Comparison of ENCODE assay signal across 9 cellular contexts in the genomic region with DNA sequence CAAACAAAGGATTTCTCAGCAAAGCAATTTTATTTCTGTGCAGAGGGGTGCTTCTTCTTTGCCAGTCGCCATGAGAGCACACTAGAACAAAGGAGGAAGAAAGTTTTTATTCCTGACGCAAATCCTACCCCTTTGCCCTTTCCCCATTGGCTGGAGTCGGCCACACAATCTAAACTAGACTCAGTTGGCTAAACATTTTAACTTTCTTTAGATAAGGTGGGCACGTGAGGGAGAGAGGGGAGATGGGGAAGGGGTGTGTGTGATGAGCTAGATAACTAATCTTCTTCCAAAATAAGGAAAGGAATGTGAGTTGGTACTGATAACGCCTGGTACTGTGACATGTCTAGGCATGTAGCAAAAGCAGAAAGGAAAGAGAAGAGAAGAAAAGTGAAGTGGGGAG. TPM values are rescaled to one million over a fixed set of nuclear protein-coding genes. Genes with fewer than 3 reads are reported as not detected.
DNase-seq lines count a peak whose midpoint lies in the region; ATAC-seq and TF ChIP-seq lines count a peak whose summit lies in the region.
"Had no signal": no experiment of that assay in that cellular context is flagged by ENCODE, and none has a peak within 500 bp of the region (broad histone marks: within the 10 kb centered on the region; RNA-seq: fewer than 3 reads in every experiment).

No MANE protein-coding gene starts in this region.

- H3K4me3 Mint-ChIP-seq in activated naive CD4-positive, alpha-beta T cell treated with anti-CD3 and anti-CD28 coated beads, Interleukin-2, amount 50 U/mL, for 24 hours, result peak overlapping the region; percentile 96
- H3K4me3 Mint-ChIP-seq in MCF 10A (ENCODE audit: unreplicated experiment), result peak overlapping the region; percentile 77

- H3K4me1 Mint-ChIP-seq in activated naive CD4-positive, alpha-beta T cell treated with anti-CD3 and anti-CD28 coated beads, Interleukin-2, amount 50 U/mL, for 24 hours, result peaks cover 63% of the 10 kb centered on the region
- H3K4me1 Mint-ChIP-seq in MCF 10A (ENCODE audit: insufficient read depth, unreplicated experiment), result peaks cover 41% of the 10 kb centered on the region

- H3K4me1 ChIP-seq in uterus, result no peaks in the 10 kb centered on the region

- CTCF ChIA-PET in MCF 10A (lab: Yijun Ruan, JAX), result interaction anchor here (0.8 to 1.6 kb wide), 8 partner anchors 11 to 278 kb away, joined by 3 to 5 read pairs (median 3); no protein-coding TSS in a partner anchor

- ATAC-seq in GM18520 (IDR thresholded peaks at IDR 0.05; ENCODE audit: unreplicated experiment) (no peak), GM21423 (IDR thresholded peaks at IDR 0.05; ENCODE audit: unreplicated experiment) (no peak)

- H3K36me3 Mint-ChIP-seq in activated naive CD4-positive, alpha-beta T cell treated with anti-CD3 and anti-CD28 coated beads, Interleukin-2, amount 50 U/mL, for 24 hours, result peaks cover 8% of the 10 kb centered on the region
- H3K36me3 Mint-ChIP-seq in MCF 10A (ENCODE audit: insufficient read depth, unreplicated experiment), result peaks cover 14% of the 10 kb centered on the region

- TF ChIP-seq CTCF in MCF 10A (IDR thresholded peaks at IDR 0.05; ENCODE audit: unreplicated experiment), result no peak
- no peak for TF ChIP-seq CTCF in uterus (IDR thresholded peaks at IDR 0.05)

- H3K27ac Mint-ChIP-seq in activated naive CD4-positive, alpha-beta T cell treated with anti-CD3 and anti-CD28 coated beads, Interleukin-2, amount 50 U/mL, for 24 hours, result peak overlapping the region; percentile 96
- H3K27ac Mint-ChIP-seq in MCF 10A (ENCODE audit: low read depth, unreplicated experiment), result peak overlapping the region; percentile 89

- intact Hi-C loops in MCF 10A (cut with micrococcal nuclease), result no loop called here
- intact Hi-C loops in uterus (cut with DNase I; ENCODE audit: low total_unique reads), result no loop called here

- no peaks in the 10 kb centered on the region for H3K9me3 ChIP-seq in uterus

- H3K27me3 ChIP-seq in uterus, result no peaks in the 10 kb centered on the region

- BruUV-seq in MCF 10A (replicated peaks; lab: Mats Ljungman, UMichigan), result no TSS peak

- no peaks in the 10 kb centered on the region for H3K9me3 Mint-ChIP-seq in activated naive CD4-positive, alpha-beta T cell treated with anti-CD3 and anti-CD28 coated beads, Interleukin-2, amount 50 U/mL, for 24 hours
- no peaks in the 10 kb centered on the region for H3K9me3 Mint-ChIP-seq in MCF 10A (ENCODE audit: unreplicated experiment)

- peak overlapping the region; percentile 41 to 47 for H3K4me3 ChIP-seq in uterus

- TF ChIP-seq POLR2A in uterus (IDR thresholded peaks at IDR 0.05), result peak in 1 of 2 donors; percentile 19

- H3K27me3 Mint-ChIP-seq in activated naive CD4-positive, alpha-beta T cell treated with anti-CD3 and anti-CD28 coated beads, Interleukin-2, amount 50 U/mL, for 24 hours, result no peaks in the 10 kb centered on the region
- H3K27me3 Mint-ChIP-seq in MCF 10A (ENCODE audit: insufficient read depth, unreplicated experiment), result no peaks in the 10 kb centered on the region

- POLR2A ChIA-PET in MCF 10A (lab: Yijun Ruan, JAX), result interaction anchor here (0.7 to 3.0 kb wide), 16 partner anchors 9 to 791 kb away, joined by 3 to 12 read pairs (median 4); a partner anchor contains a TSS

- H3K27ac ChIP-seq in uterus, result peak overlapping the region; percentile 86 to 98

- H3K36me3 ChIP-seq in uterus, result no peaks in the 10 kb centered on the region

- no peak for DNase-seq in activated naive CD4-positive, alpha-beta T cell (lab: John Stamatoyannopoulos, UW)
- no peak for DNase-seq in MCF 10A (ENCODE audit: unreplicated experiment)
- peak; percentile 42 to 73 for DNase-seq in lung microvascular endothelial cell (ENCODE audit: low read depth in 2 of 2)
- no peak for DNase-seq in uterus
- no peak for DNase-seq in KG1 (lab: John Stamatoyannopoulos, UW)

RNA-seq across cellular contexts. Expression of a gene that starts 0.6 kb away (rescaled TPM):
- 24.1 and 26.0 TPM in 2 replicates for total RNA-seq in MCF 10A (2022)
- 47.0 and 66.9 TPM in 2 replicates for total RNA-seq in lung microvascular endothelial cell
- total RNA-seq in uterus, result 10 to 100 TPM; 10.9 to 64.8 (median 25.4) TPM

RNA-seq across cellular contexts. Expression of a gene that starts 5.3 kb away (rescaled TPM):
- total RNA-seq in MCF 10A (2022) (27.9 and 28.6 TPM in 2 replicates), lung microvascular endothelial cell (46.4 and 75.4 TPM in 2 replicates), uterus (10 to 100 TPM in 3 of 4 donors, 1 to 10 TPM in 1; 4.4 to 50.4 (median 37.4) TPM)

RNA-seq across cellular contexts. Expression of a gene that starts 46.0 kb away (rescaled TPM):
- total RNA-seq in MCF 10A (2022), result not detected in 2 replicates
- total RNA-seq in lung microvascular endothelial cell, result not detected in 2 replicates
- total RNA-seq in uterus, result under 1 TPM in 1 of 4 donors, not detected in 3; 0.79 TPM
- total RNA-seq: dermis microvascular lymphatic vessel endothelial cell had no signal

Comparison
In these comparisons a context has a peak if more than half of its experiments do, and no peak if none do; other contexts are left out.
1. DNase-seq: peak in lung microvascular endothelial cell (2 of 2); none in activated naive CD4-positive, alpha-beta T cell (0 of 4), MCF 10A (single experiment), uterus (0 of 2) and KG1 (single experiment).